Comparison of ENCODE assay signal across 18 cellular contexts in genomic region chr17:28124962-28125361, GRCh38.
DNase-seq lines count a peak whose midpoint lies in the region; ATAC-seq, FAIRE-seq and TF ChIP-seq lines count a peak whose summit lies in the region.
"Had no signal": no experiment of that assay in that cellular context is flagged by ENCODE, and none has a peak within 500 bp of the region (broad histone marks: within the 10 kb centered on the region; RNA-seq: fewer than 3 reads in every experiment).

No MANE protein-coding gene starts in this region.

- H2BK120ac ChIP-seq in mesendoderm (ENCODE audit: low read depth, low read length) = no peak overlapping the region

- POLR2A ChIA-PET in A673 (lab: Charles Lee; ENCODE audit: low non-redundant PET) = no interaction called here

- H3K4me1 ChIP-seq in SJSA1 (replicated peaks) (peaks cover 32% of the 10 kb centered on the region), A673 (ENCODE audit: insufficient read depth, low read length, poor library complexity, severe bottlenecking) (peaks cover 9% of the 10 kb centered on the region), mesendoderm (ENCODE audit: control insufficient read depth, low read depth, low read length) (no peaks in the 10 kb centered on the region)
- H3K4me1 ChIP-seq: BLaER1, SJCRH30 had no signal

- H3K36me3 ChIP-seq in SJSA1 (peaks cover 30% of the 10 kb centered on the region), A673 (ENCODE audit: insufficient read depth, low read length, poor library complexity, severe bottlenecking) (peaks cover 5% of the 10 kb centered on the region), mesendoderm (ENCODE audit: control insufficient read depth, insufficient read depth, low read length) (no peaks in the 10 kb centered on the region)

- DNase-seq in D721Med (ENCODE audit: insufficient read length, low spot score) = no peak
- DNase-seq in SJSA1 (ENCODE audit: low read depth in 1 of 2, low spot score in 2 of 2) = no peak
- peak; percentile 61 for DNase-seq in kidney tubule cell (ENCODE audit: low spot score)
- DNase-seq in AG20443 (ENCODE audit: low spot score) = no peak
- no peak for DNase-seq in A673 (ENCODE audit: low spot score)
- DNase-seq in mesendoderm = no peak
- DNase-seq: CD8-positive, alpha-beta T cell; DMS 273 treated with DMSO at 0.1 percent for 48 hours; KG1; NCI-H1436 treated with DMSO at 0.1 percent for 48 hours; NCI-H2029 treated with DMSO at 0.1 percent for 48 hours; NCI-H510A; NCI-H774; PC-3; SJCRH30 had no signal

- H3K18ac ChIP-seq in mesendoderm (ENCODE audit: low read length) = no peak overlapping the region

- H3K79me2 ChIP-seq in mesendoderm (ENCODE audit: control insufficient read depth, insufficient read depth, low read length) = no peaks in the 10 kb centered on the region

- no TSS peak for BruUV-seq in A673 (replicated peaks; lab: Mats Ljungman, UMichigan)

- H2AK5ac ChIP-seq in mesendoderm (ENCODE audit: low read length) = no peak overlapping the region

- TF ChIP-seq CTCF in D721Med (IDR thresholded peaks at IDR 0.05; ENCODE audit: insufficient read depth, missing control alignments) (no peak), A673 (conservative IDR thresholded peaks at IDR 0.05; ENCODE audit: low read depth, low read length) (no peak)

- no peak overlapping the region for H3K9ac ChIP-seq in mesendoderm (ENCODE audit: low read length)
- H3K9ac ChIP-seq: BLaER1 had no signal

- H3K56ac ChIP-seq in mesendoderm (ENCODE audit: low read length) = no peak overlapping the region

- FAIRE-seq in D721Med (lab: Jason Lieb, UNC) = peak; percentile 21

- H3K27me3 ChIP-seq in SJSA1 (replicated peaks) (no peaks in the 10 kb centered on the region), A673 (replicated peaks; ENCODE audit: insufficient read depth, low read depth, low read length, poor library complexity) (no peaks in the 10 kb centered on the region), mesendoderm (ENCODE audit: insufficient read depth, low read length, poor library complexity) (no peaks in the 10 kb centered on the region)
- H3K27me3 ChIP-seq: BLaER1, SJCRH30 had no signal

- CTCF ChIA-PET in A673 (lab: Charles Lee) = interaction anchor here (0.8 kb wide), 1 partner anchor 320 kb away, joined by 3 read pairs; no protein-coding TSS in a partner anchor

- H3K4ac ChIP-seq in mesendoderm (ENCODE audit: low read depth, low read length) = no peak overlapping the region

- H3K27ac ChIP-seq in SJSA1 = peak overlapping the region; percentile 35; the same call in 1 of the 2 replicates
- no peak overlapping the region for H3K27ac ChIP-seq in A673 (ENCODE audit: low read depth, low read length, poor library complexity, severe bottlenecking)
- no peak overlapping the region for H3K27ac ChIP-seq in mesendoderm (ENCODE audit: low read depth, low read length)
- H3K27ac ChIP-seq: BLaER1, SJCRH30 had no signal

- no peaks in the 10 kb centered on the region for H3K9me3 ChIP-seq in SJSA1 (replicated peaks)
- H3K9me3 ChIP-seq in A673 (ENCODE audit: low read depth, low read length, poor library complexity, severe bottlenecking) = no peaks in the 10 kb centered on the region
- H3K9me3 ChIP-seq: BLaER1, SJCRH30 had no signal

- H2BK15ac ChIP-seq in mesendoderm (replicated peaks; ENCODE audit: low read depth) = no peak overlapping the region

- no peak overlapping the region for H3K4me3 ChIP-seq in SJSA1
- no peak overlapping the region for H3K4me3 ChIP-seq in A673 (ENCODE audit: low read depth, low read length, poor library complexity, severe bottlenecking)
- H3K4me3 ChIP-seq in mesendoderm (ENCODE audit: low read length) = no peak overlapping the region
- H3K4me3 ChIP-seq: BLaER1, SJCRH30 had no signal

- H3K79me1 ChIP-seq in mesendoderm (ENCODE audit: low read length) = no peaks in the 10 kb centered on the region

- no peak overlapping the region for H4K8ac ChIP-seq in mesendoderm (ENCODE audit: low read depth, low read length)

- H3K23ac ChIP-seq in mesendoderm (ENCODE audit: low read length) = no peak overlapping the region

- H2BK5ac ChIP-seq in mesendoderm (ENCODE audit: low read length) = no peak overlapping the region

- intact Hi-C loops in A673 (cut with micrococcal nuclease; ENCODE audit: unreplicated experiment) = no loop called here

- no peak overlapping the region for H4K5ac ChIP-seq in mesendoderm (ENCODE audit: low read length)

- ATAC-seq in GM21723 (IDR thresholded peaks at IDR 0.05; ENCODE audit: unreplicated experiment) = no peak
- ATAC-seq: CD8-positive, alpha-beta T cell; HCT116; PC-3 had no signal

- H3K4me2 ChIP-seq in mesendoderm (ENCODE audit: low read length) = no peak overlapping the region
- H3K4me2 ChIP-seq: BLaER1 had no signal

- WGBS in mesendoderm (ENCODE audit: extremely low coverage, insufficient coverage, low lambda C conversion rate) = no CpG with 5 or more reads among the region's 1 CpG
